Comparison of ENCODE assay signal across 1 cellular context in the genomic region with DNA sequence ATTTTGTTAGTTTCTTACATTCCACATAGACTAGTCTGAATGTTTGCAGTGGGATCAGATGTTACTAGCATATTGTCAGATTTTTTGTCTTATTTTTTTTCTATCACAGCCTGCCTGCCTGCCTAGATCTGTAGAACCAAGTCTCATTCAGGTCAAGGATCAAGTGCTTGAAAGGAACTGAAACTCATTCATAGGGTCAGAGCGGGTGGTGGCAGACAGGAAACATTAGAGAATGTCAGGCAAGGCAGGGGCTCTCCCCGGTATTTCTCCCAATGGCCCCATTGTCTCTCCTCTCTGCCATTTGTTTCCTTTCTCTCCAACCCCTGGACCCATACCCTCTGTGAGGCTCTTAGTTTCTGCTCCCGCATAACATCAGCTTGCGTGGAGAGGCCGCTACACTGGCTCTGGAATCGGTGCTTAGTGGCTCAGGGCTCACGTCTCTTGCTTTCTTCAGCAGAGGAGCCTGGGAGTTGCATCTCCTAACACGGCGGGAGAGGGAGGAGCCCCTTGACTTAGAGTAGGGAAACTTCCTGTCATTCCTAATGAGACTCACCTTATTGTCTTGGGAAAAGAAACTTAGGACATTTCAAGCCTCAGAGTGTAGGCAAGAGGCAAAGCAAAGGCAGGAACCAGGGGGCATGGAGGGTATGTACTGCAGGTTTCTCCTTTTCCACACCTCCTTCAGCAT.
TF ChIP-seq lines count a peak whose summit lies in the region.

No MANE protein-coding gene starts in this region.

TF ChIP-seq in IMR-90, 13 proteins besides CTCF, POLR2A, EP300 and RAD21 (continued from another document):
- TF ChIP-seq, protein P1, sequence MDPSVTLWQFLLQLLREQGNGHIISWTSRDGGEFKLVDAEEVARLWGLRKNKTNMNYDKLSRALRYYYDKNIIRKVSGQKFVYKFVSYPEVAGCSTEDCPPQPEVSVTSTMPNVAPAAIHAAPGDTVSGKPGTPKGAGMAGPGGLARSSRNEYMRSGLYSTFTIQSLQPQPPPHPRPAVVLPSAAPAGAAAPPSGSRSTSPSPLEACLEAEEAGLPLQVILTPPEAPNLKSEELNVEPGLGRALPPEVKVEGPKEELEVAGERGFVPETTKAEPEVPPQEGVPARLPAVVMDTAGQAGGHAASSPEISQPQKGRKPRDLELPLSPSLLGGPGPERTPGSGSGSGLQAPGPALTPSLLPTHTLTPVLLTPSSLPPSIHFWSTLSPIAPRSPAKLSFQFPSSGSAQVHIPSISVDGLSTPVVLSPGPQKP (IDR thresholded peaks at IDR 0.05; ENCODE audit: borderline replicate concordance, low read depth, low read length), result no peak
- TF ChIP-seq MAFK (IDR thresholded peaks at IDR 0.05; ENCODE audit: low read depth, low read length), result no peak
- no peak for TF ChIP-seq RFX5 (IDR thresholded peaks at IDR 0.05; ENCODE audit: low read depth, low read length)
- TF ChIP-seq MXI1 (IDR thresholded peaks at IDR 0.05; ENCODE audit: borderline replicate concordance, low read depth, low read length), result no peak
- no peak for TF ChIP-seq NFE2L2 (IDR thresholded peaks at IDR 0.05; ENCODE audit: low read depth, low read length)
- TF ChIP-seq CHD1 (IDR thresholded peaks at IDR 0.05; ENCODE audit: low read depth, low read length), result no peak
- no peak for TF ChIP-seq MAZ (IDR thresholded peaks at IDR 0.05; ENCODE audit: borderline replicate concordance, low read depth, low read length)
